ENCODE assay signal across 21 cellular contexts in genomic region chr10:71594934-71595571, GRCh38.
"Had no signal": no experiment of that assay in that cellular context is flagged by ENCODE, and none has a peak within 500 bp of the region (broad histone marks: within the 10 kb centered on the region; RNA-seq: fewer than 3 reads in every experiment).

No MANE protein-coding gene starts in this region.

- DNase-seq: colonic mucosa; cortex of kidney; dermis blood vessel endothelial cell; dorsolateral prefrontal cortex; effector CD4-positive, alpha-beta T cell; effector memory CD4-positive, alpha-beta T cell; foreskin keratinocyte; heart left ventricle; immature natural killer cell; islet precursor cell; kidney glomerular epithelial cell; left colon; left ventricle myocardium inferior; lower lobe of right lung; mesenchymal stem cell; mucosa of descending colon had no signal

- H2AFZ ChIP-seq: hepatocyte had no signal

- H3K27ac ChIP-seq: colonic mucosa, dorsolateral prefrontal cortex, esophagus muscularis mucosa, foreskin keratinocyte, gastroesophageal sphincter, heart left ventricle, hepatocyte, left ventricle myocardium inferior, lower lobe of right lung had no signal

- H3K4me3 Mint-ChIP-seq: immature natural killer cell, mesothelial cell of epicardium had no signal

- H3K79me2 ChIP-seq: hepatocyte had no signal

- H3K9me3 ChIP-seq: colonic mucosa, esophagus muscularis mucosa, gastroesophageal sphincter, heart left ventricle, left ventricle myocardium inferior, lower lobe of right lung, mucosa of descending colon had no signal

- H3K36me3 ChIP-seq: colonic mucosa, esophagus muscularis mucosa, gastroesophageal sphincter, heart left ventricle, left ventricle myocardium inferior, lower lobe of right lung had no signal

- ATAC-seq: foreskin keratinocyte, gastroesophageal sphincter, heart left ventricle, left colon, left lobe of liver, lower lobe of right lung, mucosa of descending colon had no signal

- H3K27me3 ChIP-seq: colonic mucosa, dorsolateral prefrontal cortex, esophagus muscularis mucosa, gastroesophageal sphincter, heart left ventricle, hepatocyte had no signal

- H3K27ac Mint-ChIP-seq: immature natural killer cell, mesothelial cell of epicardium had no signal

- H3K9me3 Mint-ChIP-seq: immature natural killer cell, mesothelial cell of epicardium had no signal

- H3K36me3 Mint-ChIP-seq: immature natural killer cell, mesothelial cell of epicardium had no signal

- H3K4me1 ChIP-seq: colonic mucosa, foreskin keratinocyte had no signal

- H3K4me2 ChIP-seq: hepatocyte had no signal

- H3K4me1 Mint-ChIP-seq: immature natural killer cell had no signal

- H3K4me3 ChIP-seq: colonic mucosa, dorsolateral prefrontal cortex, esophagus muscularis mucosa, gastroesophageal sphincter, heart left ventricle, hepatocyte, left ventricle myocardium inferior, lower lobe of right lung, mucosa of descending colon had no signal
